14 cellular contexts compared by ENCODE assay signal in genomic region chr6:55174211-55175013, GRCh38. TPM values are rescaled to one million over a fixed set of nuclear protein-coding genes. Genes with fewer than 3 reads are reported as not detected.
DNase-seq lines count a peak whose midpoint lies in the region; ATAC-seq and TF ChIP-seq lines count a peak whose summit lies in the region.
"Had no signal": no experiment of that assay in that cellular context is flagged by ENCODE, and none has a peak within 500 bp of the region (broad histone marks: within the 10 kb centered on the region; RNA-seq: fewer than 3 reads in every experiment).

HCRTR2 (plus strand) TSS chr6:55174515; CDS start chr6:55174588, 73 bp downstream.

- H3K9me3 Mint-ChIP-seq in activated naive CD8-positive, alpha-beta T cell treated with anti-CD3 and anti-CD28 coated beads, Interleukin-2, amount 50 U/mL, for 24 hours = peaks cover 3% of the 10 kb centered on the region

- no peaks in the 10 kb centered on the region for H3K36me3 Mint-ChIP-seq in activated naive CD8-positive, alpha-beta T cell treated with anti-CD3 and anti-CD28 coated beads, Interleukin-2, amount 50 U/mL, for 24 hours (ENCODE audit: low read depth)

- H3K9ac ChIP-seq in HUES48 (ENCODE audit: low read depth, low read length) = no peak within 1 kb of the TSS
- peak within 1 kb of the TSS; percentile 56; the same call in 1 of the 2 replicates for H3K9ac ChIP-seq in iPS-20b (ENCODE audit: low read depth, low read length)

- TF ChIP-seq POLR2A in GM18505 (IDR thresholded peaks at IDR 0.05; ENCODE audit: borderline replicate concordance, extremely low read depth, insufficient read depth, insufficient read length) = no peak

- H3K4me1 ChIP-seq in HUES48 (ENCODE audit: control insufficient read depth, insufficient read depth, low read length) (peaks cover 8% of the 10 kb centered on the region; the same call in 1 of the 2 replicates), iPS-20b (ENCODE audit: insufficient read depth, low read length) (0 out of 2 replicates have a peak, but pooled peaks cover 5% of the 10 kb centered on the region)
- H3K4me1 ChIP-seq: SJSA1 had no signal

- H3K4me3 Mint-ChIP-seq in activated naive CD8-positive, alpha-beta T cell treated with anti-CD3 and anti-CD28 coated beads, Interleukin-2, amount 50 U/mL, for 24 hours = no peak within 1 kb of the TSS

- DNase-seq in astrocyte of the hippocampus (ENCODE audit: low read depth, low spot score) (peak; percentile 7), retinal pigment epithelial cell (ENCODE audit: low read depth) (no peak), SK-N-DZ (ENCODE audit: low spot score) (no peak)
- no peak for DNase-seq in activated naive CD8-positive, alpha-beta T cell treated with anti-CD3 and anti-CD28 coated beads, Interleukin-2, amount 50 U/mL, for 24 hours
- DNase-seq: NCI-H446; stimulated activated CD4-positive, alpha-beta T cell treated with anti-CD3 and anti-CD28 coated beads, Interleukin-12 subunit alpha, Interleukin-12 subunit beta, amount 100 ng/mL, for 4 hours had no signal

- H3K27ac ChIP-seq in HUES48 (ENCODE audit: low read depth, low read length) (no peak within 1 kb of the TSS), iPS-20b (ENCODE audit: low read length) (no peak within 1 kb of the TSS)
- H3K27ac ChIP-seq: body of pancreas, HL-60, SJSA1 had no signal

- peaks cover 25% of the 10 kb centered on the region for H3K27me3 Mint-ChIP-seq in activated naive CD8-positive, alpha-beta T cell treated with anti-CD3 and anti-CD28 coated beads, Interleukin-2, amount 50 U/mL, for 24 hours

- H3K9me3 ChIP-seq in HUES48 (ENCODE audit: control insufficient read depth, insufficient read depth, low read length) (no peaks in the 10 kb centered on the region), iPS-20b (ENCODE audit: insufficient read depth, low read depth, low read length) (no peaks in the 10 kb centered on the region)
- H3K9me3 ChIP-seq: body of pancreas, SJSA1 had no signal

- H3K27me3 ChIP-seq in HUES48 (ENCODE audit: control insufficient read depth, insufficient read depth, low read length) (peaks cover 30% of the 10 kb centered on the region), iPS-20b (ENCODE audit: insufficient read depth, low read length) (peaks cover 41% of the 10 kb centered on the region)
- H3K27me3 ChIP-seq: SJSA1 had no signal

- no peak within 1 kb of the TSS for H3K27ac Mint-ChIP-seq in activated naive CD8-positive, alpha-beta T cell treated with anti-CD3 and anti-CD28 coated beads, Interleukin-2, amount 50 U/mL, for 24 hours

- ATAC-seq in activated naive CD8-positive, alpha-beta T cell treated with anti-CD3 and anti-CD28 coated beads, Interleukin-2, amount 50 U/mL, for 24 hours = no peak
- ATAC-seq in GM18519 (IDR thresholded peaks at IDR 0.05; ENCODE audit: low FRiP score, unreplicated experiment) (no peak), GM18505 (IDR thresholded peaks at IDR 0.05; ENCODE audit: unreplicated experiment) (no peak)
- ATAC-seq: activated CD4-positive, CD25-positive, alpha-beta regulatory T cell treated with anti-CD3 and anti-CD28 coated beads, Interleukin-2, amount 50 U/mL, for 24 hours; body of pancreas had no signal

- no peaks in the 10 kb centered on the region for H3K36me3 ChIP-seq in HUES48 (ENCODE audit: control insufficient read depth, insufficient read depth, low read length)
- no peaks in the 10 kb centered on the region for H3K36me3 ChIP-seq in iPS-20b (ENCODE audit: insufficient read depth, low read depth, low read length)
- H3K36me3 ChIP-seq: SJSA1 had no signal

- no peak for TF ChIP-seq CTCF in retinal pigment epithelial cell (conservative IDR thresholded peaks at IDR 0.05; ENCODE audit: low read depth, low read length)

- H3K4me3 ChIP-seq in HUES48 (ENCODE audit: low read depth, low read length) (peak within 1 kb of the TSS; percentile 77), iPS-20b (ENCODE audit: low read length) (peak within 1 kb of the TSS; percentile 88), retinal pigment epithelial cell (ENCODE audit: low read length) (peak within 1 kb of the TSS; percentile 50)
- H3K4me3 ChIP-seq: body of pancreas, SJSA1 had no signal

- H3K4me1 Mint-ChIP-seq in activated naive CD8-positive, alpha-beta T cell treated with anti-CD3 and anti-CD28 coated beads, Interleukin-2, amount 50 U/mL, for 24 hours = peaks cover 1% of the 10 kb centered on the region

RNA-seq across cellular contexts. Expression of gene HCRTR2, which starts in this region (rescaled TPM):
- polyA plus RNA-seq in SK-N-DZ (2014; cell fraction: cytosol; rRNA removed) = not detected in 2 replicates
- polyA plus RNA-seq in SK-N-DZ (2014; cell fraction: nucleus; rRNA removed) = not detected in 2 replicates
